15 cellular contexts compared by ENCODE assay signal in genomic region chr20:51382111-51382985, GRCh38.
"Had no signal": no experiment of that assay in that cellular context is flagged by ENCODE, and none has a peak within 500 bp of the region (broad histone marks: within the 10 kb centered on the region; RNA-seq: fewer than 3 reads in every experiment).

No MANE protein-coding gene starts in this region.

- H3K36me3 ChIP-seq: brain microvascular endothelial cell, esophagus muscularis mucosa, lower lobe of right lung, neutrophil, thyroid gland, WERI-Rb-1 had no signal

- H3K4me3 Mint-ChIP-seq: activated CD4-positive, alpha-beta T cell treated with anti-CD3 and anti-CD28 coated beads for 36 hours; immature natural killer cell; mesothelial cell of epicardium had no signal

- H3K9me3 ChIP-seq: esophagus muscularis mucosa, lower lobe of right lung, neutrophil, thyroid gland had no signal

- DNase-seq: activated CD4-positive, alpha-beta T cell treated with anti-CD3 and anti-CD28 coated beads for 36 hours; activated CD8-positive, alpha-beta memory T cell treated with anti-CD3 and anti-CD28 coated beads for 24 hours; amniotic stem cell; brain microvascular endothelial cell; immature natural killer cell; left cardiac atrium; lower lobe of right lung; T-helper 9 cell; WERI-Rb-1 had no signal

- ATAC-seq: activated CD4-positive, alpha-beta T cell treated with anti-CD3 and anti-CD28 coated beads for 36 hours; activated naive CD4-positive, alpha-beta T cell treated with anti-CD3 and anti-CD28 coated beads, Interleukin-2, amount 50 U/mL, for 72 hours; lower lobe of right lung had no signal

- H3K27ac ChIP-seq: brain microvascular endothelial cell, esophagus muscularis mucosa, lower lobe of right lung, neutrophil, skin epidermis, thyroid gland, WERI-Rb-1 had no signal

- H3K27me3 Mint-ChIP-seq: activated CD4-positive, alpha-beta T cell treated with anti-CD3 and anti-CD28 coated beads for 36 hours had no signal

- H3K9me3 Mint-ChIP-seq: activated naive CD4-positive, alpha-beta T cell treated with anti-CD3 and anti-CD28 coated beads, Interleukin-2, amount 50 U/mL, for 72 hours; immature natural killer cell; mesothelial cell of epicardium had no signal

- H3K27me3 ChIP-seq: brain microvascular endothelial cell, esophagus muscularis mucosa, neutrophil, thyroid gland had no signal

- H3K27ac Mint-ChIP-seq: activated CD4-positive, alpha-beta T cell treated with anti-CD3 and anti-CD28 coated beads for 36 hours; mesothelial cell of epicardium had no signal

- H3K36me3 Mint-ChIP-seq: activated naive CD4-positive, alpha-beta T cell treated with anti-CD3 and anti-CD28 coated beads, Interleukin-2, amount 50 U/mL, for 72 hours; mesothelial cell of epicardium had no signal

- H3K4me3 ChIP-seq: esophagus muscularis mucosa, lower lobe of right lung, skin epidermis, thyroid gland had no signal
